ENCODE assay signal across 1 cellular context in the genomic region with DNA sequence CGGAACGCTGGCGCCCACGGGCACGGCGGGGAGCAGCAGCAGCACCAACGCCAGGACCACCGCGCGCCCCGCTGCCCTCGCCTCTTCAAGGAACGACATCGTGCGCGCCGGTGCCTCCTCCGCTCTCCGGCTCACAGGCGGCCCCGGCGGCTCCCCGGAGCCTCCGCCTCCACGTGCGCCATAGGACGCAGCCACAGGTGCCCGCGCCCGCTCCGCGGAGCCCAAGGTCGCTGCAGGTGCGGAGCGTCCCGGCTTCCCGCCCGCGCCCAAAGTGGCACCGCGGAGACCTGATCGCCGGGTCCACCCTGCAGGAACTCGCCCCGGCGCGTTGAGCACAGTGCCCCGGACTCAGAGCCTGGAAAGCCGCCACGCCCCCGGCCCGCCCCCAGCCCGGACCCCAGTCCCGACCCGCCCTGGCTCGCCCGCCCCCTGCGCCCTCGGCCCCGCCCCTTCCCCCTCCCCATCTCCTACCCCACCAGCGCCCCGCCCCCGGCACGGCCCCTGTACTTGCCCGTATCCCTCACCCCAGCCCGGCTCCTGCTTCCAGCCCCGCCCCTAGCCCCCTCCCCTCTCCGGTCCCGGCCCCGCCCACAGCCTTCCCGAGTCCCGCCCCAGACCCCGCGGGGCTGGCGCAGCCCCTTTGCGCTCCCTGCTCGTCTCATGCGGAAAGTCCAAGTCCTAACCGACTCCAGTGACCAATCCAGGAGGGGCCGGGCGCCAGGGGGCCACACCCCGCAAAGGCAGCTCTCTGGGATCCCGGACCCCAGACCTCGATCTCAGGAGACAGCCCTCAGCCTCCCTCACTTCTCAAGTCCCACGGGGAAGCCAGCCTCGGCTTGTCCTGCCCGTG.
TF ChIP-seq lines count a peak whose summit lies in the region.

Gene MEGF6 (minus strand): TSS at position 339 of the 850 bp plus-strand sequence. CDS start 240 bp downstream, at position 99.

TF ChIP-seq in WTC11, 78 proteins besides CTCF, POLR2A, EP300 and RAD21 (continued from another document):
- no peak for TF ChIP-seq NFYB (CRISPR knock-in tag; conservative IDR thresholded peaks at IDR 0.05; ENCODE audit: low read depth)
- TF ChIP-seq, protein P1, sequence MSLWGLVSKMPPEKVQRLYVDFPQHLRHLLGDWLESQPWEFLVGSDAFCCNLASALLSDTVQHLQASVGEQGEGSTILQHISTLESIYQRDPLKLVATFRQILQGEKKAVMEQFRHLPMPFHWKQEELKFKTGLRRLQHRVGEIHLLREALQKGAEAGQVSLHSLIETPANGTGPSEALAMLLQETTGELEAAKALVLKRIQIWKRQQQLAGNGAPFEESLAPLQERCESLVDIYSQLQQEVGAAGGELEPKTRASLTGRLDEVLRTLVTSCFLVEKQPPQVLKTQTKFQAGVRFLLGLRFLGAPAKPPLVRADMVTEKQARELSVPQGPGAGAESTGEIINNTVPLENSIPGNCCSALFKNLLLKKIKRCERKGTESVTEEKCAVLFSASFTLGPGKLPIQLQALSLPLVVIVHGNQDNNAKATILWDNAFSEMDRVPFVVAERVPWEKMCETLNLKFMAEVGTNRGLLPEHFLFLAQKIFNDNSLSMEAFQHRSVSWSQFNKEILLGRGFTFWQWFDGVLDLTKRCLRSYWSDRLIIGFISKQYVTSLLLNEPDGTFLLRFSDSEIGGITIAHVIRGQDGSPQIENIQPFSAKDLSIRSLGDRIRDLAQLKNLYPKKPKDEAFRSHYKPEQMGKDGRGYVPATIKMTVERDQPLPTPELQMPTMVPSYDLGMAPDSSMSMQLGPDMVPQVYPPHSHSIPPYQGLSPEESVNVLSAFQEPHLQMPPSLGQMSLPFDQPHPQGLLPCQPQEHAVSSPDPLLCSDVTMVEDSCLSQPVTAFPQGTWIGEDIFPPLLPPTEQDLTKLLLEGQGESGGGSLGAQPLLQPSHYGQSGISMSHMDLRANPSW (CRISPR knock-in tag; conservative IDR thresholded peaks at IDR 0.05; ENCODE audit: low read depth) = no peak
- no peak for TF ChIP-seq USF1 (CRISPR knock-in tag; IDR thresholded peaks at IDR 0.05)
- no peak for TF ChIP-seq MYBL2 (CRISPR knock-in tag; IDR thresholded peaks at IDR 0.05)
- TF ChIP-seq ZNF219 (CRISPR knock-in tag; IDR thresholded peaks at IDR 0.05; ENCODE audit: borderline replicate concordance) = no peak
- TF ChIP-seq, protein P2, sequence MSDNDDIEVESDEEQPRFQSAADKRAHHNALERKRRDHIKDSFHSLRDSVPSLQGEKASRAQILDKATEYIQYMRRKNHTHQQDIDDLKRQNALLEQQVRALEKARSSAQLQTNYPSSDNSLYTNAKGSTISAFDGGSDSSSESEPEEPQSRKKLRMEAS (CRISPR knock-in tag; IDR thresholded peaks at IDR 0.05) = peak; percentile 33; the same call in 1 of the 2 replicates
- TF ChIP-seq, protein P3, sequence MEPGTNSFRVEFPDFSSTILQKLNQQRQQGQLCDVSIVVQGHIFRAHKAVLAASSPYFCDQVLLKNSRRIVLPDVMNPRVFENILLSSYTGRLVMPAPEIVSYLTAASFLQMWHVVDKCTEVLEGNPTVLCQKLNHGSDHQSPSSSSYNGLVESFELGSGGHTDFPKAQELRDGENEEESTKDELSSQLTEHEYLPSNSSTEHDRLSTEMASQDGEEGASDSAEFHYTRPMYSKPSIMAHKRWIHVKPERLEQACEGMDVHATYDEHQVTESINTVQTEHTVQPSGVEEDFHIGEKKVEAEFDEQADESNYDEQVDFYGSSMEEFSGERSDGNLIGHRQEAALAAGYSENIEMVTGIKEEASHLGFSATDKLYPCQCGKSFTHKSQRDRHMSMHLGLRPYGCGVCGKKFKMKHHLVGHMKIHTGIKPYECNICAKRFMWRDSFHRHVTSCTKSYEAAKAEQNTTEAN (CRISPR knock-in tag; IDR thresholded peaks at IDR 0.05) = no peak
- TF ChIP-seq ZNF423 (CRISPR knock-in tag; IDR thresholded peaks at IDR 0.05) = no peak
- TF ChIP-seq FOXP4 (CRISPR knock-in tag; IDR thresholded peaks at IDR 0.05) = peak; percentile 71; the same call in 1 of the 2 replicates
- no peak for TF ChIP-seq GRHL2 (CRISPR knock-in tag; IDR thresholded peaks at IDR 0.05; ENCODE audit: insufficient replicate concordance, severe bottlenecking)
- TF ChIP-seq, protein P4, sequence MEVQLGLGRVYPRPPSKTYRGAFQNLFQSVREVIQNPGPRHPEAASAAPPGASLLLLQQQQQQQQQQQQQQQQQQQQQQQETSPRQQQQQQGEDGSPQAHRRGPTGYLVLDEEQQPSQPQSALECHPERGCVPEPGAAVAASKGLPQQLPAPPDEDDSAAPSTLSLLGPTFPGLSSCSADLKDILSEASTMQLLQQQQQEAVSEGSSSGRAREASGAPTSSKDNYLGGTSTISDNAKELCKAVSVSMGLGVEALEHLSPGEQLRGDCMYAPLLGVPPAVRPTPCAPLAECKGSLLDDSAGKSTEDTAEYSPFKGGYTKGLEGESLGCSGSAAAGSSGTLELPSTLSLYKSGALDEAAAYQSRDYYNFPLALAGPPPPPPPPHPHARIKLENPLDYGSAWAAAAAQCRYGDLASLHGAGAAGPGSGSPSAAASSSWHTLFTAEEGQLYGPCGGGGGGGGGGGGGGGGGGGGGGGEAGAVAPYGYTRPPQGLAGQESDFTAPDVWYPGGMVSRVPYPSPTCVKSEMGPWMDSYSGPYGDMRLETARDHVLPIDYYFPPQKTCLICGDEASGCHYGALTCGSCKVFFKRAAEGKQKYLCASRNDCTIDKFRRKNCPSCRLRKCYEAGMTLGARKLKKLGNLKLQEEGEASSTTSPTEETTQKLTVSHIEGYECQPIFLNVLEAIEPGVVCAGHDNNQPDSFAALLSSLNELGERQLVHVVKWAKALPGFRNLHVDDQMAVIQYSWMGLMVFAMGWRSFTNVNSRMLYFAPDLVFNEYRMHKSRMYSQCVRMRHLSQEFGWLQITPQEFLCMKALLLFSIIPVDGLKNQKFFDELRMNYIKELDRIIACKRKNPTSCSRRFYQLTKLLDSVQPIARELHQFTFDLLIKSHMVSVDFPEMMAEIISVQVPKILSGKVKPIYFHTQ (CRISPR knock-in tag; IDR thresholded peaks at IDR 0.05) = no peak
- TF ChIP-seq, protein P5, sequence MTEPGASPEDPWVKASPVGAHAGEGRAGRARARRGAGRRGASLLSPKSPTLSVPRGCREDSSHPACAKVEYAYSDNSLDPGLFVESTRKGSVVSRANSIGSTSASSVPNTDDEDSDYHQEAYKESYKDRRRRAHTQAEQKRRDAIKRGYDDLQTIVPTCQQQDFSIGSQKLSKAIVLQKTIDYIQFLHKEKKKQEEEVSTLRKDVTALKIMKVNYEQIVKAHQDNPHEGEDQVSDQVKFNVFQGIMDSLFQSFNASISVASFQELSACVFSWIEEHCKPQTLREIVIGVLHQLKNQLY (CRISPR knock-in tag; IDR thresholded peaks at IDR 0.05) = no peak
- TF ChIP-seq EMX1 (CRISPR knock-in tag; IDR thresholded peaks at IDR 0.05) = no peak
- no peak for TF ChIP-seq CREM (CRISPR knock-in tag; IDR thresholded peaks at IDR 0.05)
- no peak for TF ChIP-seq ZNF138 (CRISPR knock-in tag; conservative IDR thresholded peaks at IDR 0.05)
- TF ChIP-seq KAT7 (CRISPR knock-in tag; IDR thresholded peaks at IDR 0.05; ENCODE audit: borderline replicate concordance) = no peak
- no peak; the same call in none of the 2 replicates for TF ChIP-seq SP1 (CRISPR knock-in tag; conservative IDR thresholded peaks at IDR 0.05)
- TF ChIP-seq ZNF416 (CRISPR knock-in tag; IDR thresholded peaks at IDR 0.05) = no peak
- TF ChIP-seq, protein P6, sequence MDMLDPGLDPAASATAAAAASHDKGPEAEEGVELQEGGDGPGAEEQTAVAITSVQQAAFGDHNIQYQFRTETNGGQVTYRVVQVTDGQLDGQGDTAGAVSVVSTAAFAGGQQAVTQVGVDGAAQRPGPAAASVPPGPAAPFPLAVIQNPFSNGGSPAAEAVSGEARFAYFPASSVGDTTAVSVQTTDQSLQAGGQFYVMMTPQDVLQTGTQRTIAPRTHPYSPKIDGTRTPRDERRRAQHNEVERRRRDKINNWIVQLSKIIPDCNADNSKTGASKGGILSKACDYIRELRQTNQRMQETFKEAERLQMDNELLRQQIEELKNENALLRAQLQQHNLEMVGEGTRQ (CRISPR knock-in tag; IDR thresholded peaks at IDR 0.05) = no peak
- TF ChIP-seq TEAD1 (CRISPR knock-in tag; IDR thresholded peaks at IDR 0.05) = no peak
